In the genomic region with DNA sequence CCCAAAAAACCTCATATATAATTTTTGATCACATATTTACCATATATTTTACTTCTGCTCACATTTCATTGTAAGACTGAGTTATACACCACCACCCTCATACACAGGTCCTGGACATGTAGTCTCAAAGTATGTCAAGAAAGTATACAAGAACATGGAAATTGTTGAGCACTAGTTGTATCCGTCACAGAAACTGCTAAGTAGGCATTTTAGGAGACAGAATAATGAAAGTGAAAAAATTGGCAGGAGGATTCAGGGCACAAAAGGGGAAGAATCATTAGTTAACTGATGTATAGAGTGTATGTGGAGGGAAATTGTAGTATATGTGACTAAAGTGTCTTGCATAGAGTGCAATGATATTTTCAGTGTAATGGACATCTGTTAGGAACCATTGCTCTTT, we compare ENCODE assay signal across 28 cellular contexts.
"Had no signal": no experiment of that assay in that cellular context is flagged by ENCODE, and none has a peak within 500 bp of the region (broad histone marks: within the 10 kb centered on the region; RNA-seq: fewer than 3 reads in every experiment).

No MANE protein-coding gene starts in this region.

- H3K4me1 ChIP-seq: parathyroid adenoma, psoas muscle, suprapubic skin, testis, tibial artery, transverse colon, upper lobe of right lung, uterus had no signal

- H3K79me2 ChIP-seq: parathyroid adenoma had no signal

- H3K9me3 ChIP-seq: ovary, psoas muscle, spleen, suprapubic skin, testis, tibial artery, transverse colon, upper lobe of right lung, uterus had no signal

- H3K27ac ChIP-seq: neural progenitor cell, ovary, parathyroid adenoma, psoas muscle, skin epidermis, spleen, suprapubic skin, testis, tibial artery, transverse colon, upper lobe of right lung, uterus had no signal

- ATAC-seq: natural killer cell; psoas muscle; right cardiac atrium; sciatic nerve; stimulated activated memory B cell treated with anti-CD40 and anti-IgM and Interleukin-4, amounts not matched to agents 10 μg/mL and 1 μg/mL and 100 μg/mL, for 72 hours; stimulated activated naive CD8-positive, alpha-beta T cell treated with anti-CD3 and anti-CD28 coated beads, Interleukin-15, amount 100 ng/mL, for 72 hours; stimulated activated naive CD8-positive, alpha-beta T cell treated with anti-CD3 and anti-CD28 coated beads, Interleukin-15, Interleukin-2, amounts not matched to agents 100 U/mL and 50 U/mL, for 24 hours; upper lobe of right lung had no signal

- DNase-seq: natural killer cell; occipital lobe; ovary; posterior cingulate gyrus; psoas muscle; right cardiac atrium; spleen; stimulated activated CD4-positive, alpha-beta T cell treated with anti-CD3 and anti-CD28 coated beads, Interleukin-12 subunit alpha, Interleukin-12 subunit beta, amount 100 ng/mL, for 4 hours; stimulated activated CD4-positive, alpha-beta T cell treated with anti-CD3 and anti-CD28 coated beads, Interleukin-1b, Interleukin-23, amount 100 ng/mL, for 48 hours; stimulated activated CD4-positive, alpha-beta T cell treated with anti-CD3 and anti-CD28 coated beads, Interleukin-4, amount 100 ng/mL, for 1 hour; stimulated activated CD4-positive, alpha-beta T cell treated with anti-CD3 and anti-CD28 coated beads, Interleukin-4, amount 100 ng/mL, for 4 hours; stimulated activated CD8-positive, alpha-beta memory T cell treated with anti-CD3 and anti-CD28 coated beads, Interleukin-4, amount 100 ng/mL, for 48 hours; stimulated activated naive CD4-positive, alpha-beta T cell; stimulated activated naive CD8-positive, alpha-beta T cell treated with anti-CD3 and anti-CD28 coated beads, Interleukin-15, amount 100 ng/mL, for 72 hours; stimulated activated naive CD8-positive, alpha-beta T cell treated with anti-CD3 and anti-CD28 coated beads, Interleukin-15, Interleukin-2, amounts not matched to agents 100 U/mL and 50 U/mL, for 24 hours; substantia nigra; testis; tibial artery; transverse colon; upper lobe of right lung; uterus had no signal

- H2AFZ ChIP-seq: neural progenitor cell, parathyroid adenoma had no signal

- H3K4me2 ChIP-seq: neural progenitor cell, smooth muscle cell had no signal

- H3K9ac ChIP-seq: neural progenitor cell, parathyroid adenoma had no signal

- H3K36me3 ChIP-seq: neural progenitor cell, ovary, spleen, suprapubic skin, tibial artery, transverse colon, upper lobe of right lung, uterus had no signal

- H3K4me3 ChIP-seq: neural progenitor cell, ovary, psoas muscle, skin epidermis, smooth muscle cell, spleen, suprapubic skin, testis, tibial artery, transverse colon, upper lobe of right lung, uterus had no signal

- H3K27me3 ChIP-seq: neural progenitor cell, ovary, spleen, suprapubic skin, testis, tibial artery, transverse colon, upper lobe of right lung, uterus had no signal
